In the genomic region with DNA sequence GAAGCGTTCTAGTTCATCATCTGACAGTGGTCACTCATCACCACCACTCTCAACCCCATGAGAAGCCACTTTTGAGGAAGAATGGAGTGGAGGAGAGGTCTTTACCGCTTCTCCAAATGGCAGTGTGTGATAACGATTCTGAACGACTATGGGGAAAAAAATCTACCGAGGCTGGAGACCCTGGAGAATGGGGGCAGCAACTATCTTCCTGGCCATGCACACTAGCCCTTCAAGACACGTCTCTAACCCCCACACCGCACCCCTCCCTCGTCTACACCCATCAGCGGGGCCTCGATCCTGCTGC, we compare ENCODE assay signal across 1 cellular context.
TF ChIP-seq lines count a peak whose summit lies in the region.

No MANE protein-coding gene starts in this region.

TF ChIP-seq in GM23338, 12 proteins besides CTCF, POLR2A, EP300 and RAD21 (continued from another document):
- TF ChIP-seq ETS1 (IDR thresholded peaks at IDR 0.05) (no peak), EZH2phosphoT487 (IDR thresholded peaks at IDR 0.05; ENCODE audit: unreplicated experiment) (no peak), NANOG (IDR thresholded peaks at IDR 0.05; ENCODE audit: borderline replicate concordance) (no peak)
